8 cellular contexts compared by ENCODE assay signal in the genomic region with DNA sequence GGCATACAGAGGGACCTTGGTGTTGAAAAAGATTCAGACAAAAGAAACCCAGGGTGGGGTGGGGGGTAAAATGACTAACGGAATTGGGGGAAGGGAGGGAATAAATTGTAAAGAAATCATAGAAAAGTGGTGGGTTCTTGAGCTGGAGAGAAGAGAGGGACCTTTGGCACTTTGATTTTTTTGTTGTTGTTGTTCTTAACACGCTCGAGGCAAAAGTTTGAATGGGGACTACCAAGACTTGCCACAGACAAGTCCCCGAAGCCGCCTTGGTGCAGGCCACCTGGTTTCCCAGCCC. TPM values are rescaled to one million over a fixed set of nuclear protein-coding genes. Genes with fewer than 3 reads are reported as not detected.
DNase-seq lines count a peak whose midpoint lies in the region; ATAC-seq and TF ChIP-seq lines count a peak whose summit lies in the region.

No MANE protein-coding gene starts in this region.

- H3K27me3 ChIP-seq in HUES6 (ENCODE audit: control insufficient read depth, insufficient read depth, low read length), result no peaks in the 10 kb centered on the region
- peaks cover 0 to 15% of the 10 kb centered on the region in 2 donors for H3K27me3 ChIP-seq in naive thymus-derived CD4-positive, alpha-beta T cell (ENCODE audit: control insufficient read depth in 2 of 2, insufficient read depth in 2 of 2, low read length in 2 of 2)

- no peaks in the 10 kb centered on the region for H3K9me3 Mint-ChIP-seq in chondrocyte (ENCODE audit: low read depth)
- H3K9me3 Mint-ChIP-seq in naive thymus-derived CD4-positive, alpha-beta T cell, result peaks cover 0 to 4% (median 0%) of the 10 kb centered on the region in 11 donors

- no peak for TF ChIP-seq CTCF in AG04449 (IDR thresholded peaks at IDR 0.05; ENCODE audit: insufficient read depth, low read length, missing control alignments)
- TF ChIP-seq CTCF in chondrocyte (IDR thresholded peaks at IDR 0.05), result no peak

- POLR2A ChIA-PET in AG04449 (lab: Yijun Ruan, JAX), result interaction anchor here (1.2 to 1.6 kb wide), 2 partner anchors 1083 to 1122 kb away, joined by 3 to 5 read pairs; no protein-coding TSS in a partner anchor
- POLR2A ChIA-PET in naive thymus-derived CD4-positive, alpha-beta T cell (lab: Charles Lee), result no interaction called here

- H3K36me3 Mint-ChIP-seq in chondrocyte (ENCODE audit: low read depth), result no peaks in the 10 kb centered on the region
- H3K36me3 Mint-ChIP-seq in naive thymus-derived CD4-positive, alpha-beta T cell, result peaks cover 0 to 4% (median 0%) of the 10 kb centered on the region in 5 donors

- CTCF ChIA-PET in AG04449 (lab: Yijun Ruan, JAX), result interaction anchor here (0.7 to 1.9 kb wide), 6 partner anchors 42 to 1122 kb away, joined by 3 to 6 read pairs (median 3); a partner anchor contains a TSS
- CTCF ChIA-PET in naive thymus-derived CD4-positive, alpha-beta T cell (lab: Charles Lee), result no interaction called here

- H3K4me3 ChIP-seq in AG04449 (ENCODE audit: low read depth, low read length), result peak overlapping the region; percentile 82
- H3K4me3 ChIP-seq in HUES6 (ENCODE audit: low read depth, low read length), result peak overlapping the region; percentile 95
- no peak overlapping the region for H3K4me3 ChIP-seq in naive thymus-derived CD4-positive, alpha-beta T cell (ENCODE audit: low read length)

- intact Hi-C loops in naive thymus-derived CD4-positive, alpha-beta T cell (cut with micrococcal nuclease), result loop anchor here in 1 of 2 donors (2.0 kb wide), 4 partner anchors 41 to 1115 kb away; a partner anchor contains a TSS

- no peak for ATAC-seq in naive thymus-derived CD4-positive, alpha-beta T cell
- ATAC-seq in GM21528 (IDR thresholded peaks at IDR 0.05; ENCODE audit: low FRiP score, unreplicated experiment), result no peak
- ATAC-seq in HG02642 (IDR thresholded peaks at IDR 0.05; ENCODE audit: poor library complexity, unreplicated experiment), result no peak

- no peaks in the 10 kb centered on the region for H3K36me3 ChIP-seq in HUES6 (ENCODE audit: control insufficient read depth, insufficient read depth, low read length)
- H3K36me3 ChIP-seq in naive thymus-derived CD4-positive, alpha-beta T cell (ENCODE audit: control insufficient read depth in 2 of 3, insufficient read depth in 3 of 3, low read length in 3 of 3), result no peaks in the 10 kb centered on the region

- peak overlapping the region; percentile 95 for H3K9ac ChIP-seq in HUES6 (ENCODE audit: low read length)

- peaks cover 4% of the 10 kb centered on the region for H3K27me3 Mint-ChIP-seq in chondrocyte (ENCODE audit: low read depth)
- H3K27me3 Mint-ChIP-seq in naive thymus-derived CD4-positive, alpha-beta T cell, result peaks cover 80 to 90% (median 85%) of the 10 kb centered on the region in 5 donors

- peaks cover 31% of the 10 kb centered on the region for H3K4me1 Mint-ChIP-seq in chondrocyte (ENCODE audit: low read depth)
- peaks cover 17 to 42% (median 38%) of the 10 kb centered on the region in 7 donors for H3K4me1 Mint-ChIP-seq in naive thymus-derived CD4-positive, alpha-beta T cell

- H3K4me1 ChIP-seq in HUES6 (ENCODE audit: control insufficient read depth, insufficient read depth, low read length), result peaks cover 51% of the 10 kb centered on the region
- peaks cover 4 to 23% of the 10 kb centered on the region in 2 donors for H3K4me1 ChIP-seq in naive thymus-derived CD4-positive, alpha-beta T cell (ENCODE audit: control insufficient read depth in 2 of 2, insufficient read depth in 2 of 2, low read length in 2 of 2)

- peak overlapping the region; percentile 88; the same call in 1 of the 2 replicates for H3K27ac ChIP-seq in HUES6 (ENCODE audit: low read depth, low read length)
- H3K27ac ChIP-seq in naive thymus-derived CD4-positive, alpha-beta T cell (ENCODE audit: low read depth, low read length), result no peak overlapping the region

- no peaks in the 10 kb centered on the region for H3K9me3 ChIP-seq in HUES6 (ENCODE audit: control insufficient read depth, insufficient read depth, low read depth, low read length)
- H3K9me3 ChIP-seq in naive thymus-derived CD4-positive, alpha-beta T cell (ENCODE audit: control insufficient read depth in 2 of 3, low read length in 3 of 3), result no peaks in the 10 kb centered on the region

- DNase-seq in AG04449 (ENCODE audit: low read depth, low spot score) (no peak), chondrocyte (ENCODE audit: low spot score) (no peak), NCI-H1105 treated with DMSO at 0.1 percent for 48 hours (lab: John Stamatoyannopoulos, UW) (no peak), NCI-H526 treated with DMSO at 0.1 percent for 48 hours (lab: John Stamatoyannopoulos, UW) (no peak)
- DNase-seq in naive thymus-derived CD4-positive, alpha-beta T cell, result no peak

- H3K27ac Mint-ChIP-seq in chondrocyte (ENCODE audit: unreplicated experiment), result peak overlapping the region; percentile 96
- no peak overlapping the region for H3K27ac Mint-ChIP-seq in naive thymus-derived CD4-positive, alpha-beta T cell

- H3K4me3 Mint-ChIP-seq in chondrocyte (ENCODE audit: unreplicated experiment), result peak overlapping the region; percentile 93
- peak overlapping the region; percentile 30 to 90 (median 62) for H3K4me3 Mint-ChIP-seq in naive thymus-derived CD4-positive, alpha-beta T cell

RNA-seq across cellular contexts. Expression of a gene that starts 0.6 kb away (rescaled TPM):
- total RNA-seq in chondrocyte, result 250 to 737 TPM (median 710 TPM) in 3 replicates
- total RNA-seq in naive thymus-derived CD4-positive, alpha-beta T cell, result 100 to 1,000 TPM in 1 of 5 experiments, 10 to 100 TPM in 1, 1 to 10 TPM in 2, under 1 TPM in 1; 0.31 to 563 (median 1.5) TPM
- under 1 TPM; 0.28 to 0.35 TPM for polyA plus RNA-seq in naive thymus-derived CD4-positive, alpha-beta T cell
